In genomic region chr19:48644839-48645651, GRCh38 we compare ENCODE assay signal across 8 cellular contexts. TPM values are rescaled to one million over a fixed set of nuclear protein-coding genes. Genes with fewer than 3 reads are reported as not detected.
DNase-seq lines count a peak whose midpoint lies in the region; ATAC-seq and FAIRE-seq lines count a peak whose summit lies in the region.

No MANE protein-coding gene starts in this region.

- ATAC-seq in GM18517 (IDR thresholded peaks at IDR 0.05; ENCODE audit: unreplicated experiment): no peak

- peak overlapping the region; percentile 99 for H3K27ac ChIP-seq in angular gyrus (ENCODE audit: low read depth, low read length)
- peak overlapping the region; percentile 86 for H3K27ac ChIP-seq in rectal smooth muscle tissue (ENCODE audit: low read depth, low read length)

- H3K4me1 ChIP-seq in rectal smooth muscle tissue (ENCODE audit: control insufficient read depth, insufficient read depth, low read length): peaks cover 10% of the 10 kb centered on the region

- peak; percentile 68 for FAIRE-seq in GM18507 (lab: Jason Lieb, UNC)

- DNase-seq in GM18507 (ENCODE audit: extremely low spot score, insufficient read length, low read depth) (no peak), NCI-H1417 treated with DMSO at 0.1 percent for 48 hours (lab: John Stamatoyannopoulos, UW) (peak; percentile 26), T-helper 2 cell (peak in 4 of 5 experiments; percentile 60 to 87 (median 66)), hepatic stellate cell (ENCODE audit: low spot score) (peak; percentile 72), mesenteric fat pad (ENCODE audit: low spot score) (no peak)

- H3K36me3 ChIP-seq in rectal smooth muscle tissue (ENCODE audit: control insufficient read depth, insufficient read depth, low read length): no peaks in the 10 kb centered on the region

- no peaks in the 10 kb centered on the region for H3K27me3 ChIP-seq in rectal smooth muscle tissue (ENCODE audit: control insufficient read depth, insufficient read depth, low read length)

- peak overlapping the region; percentile 76 for H3K4me3 ChIP-seq in rectal smooth muscle tissue (ENCODE audit: low read length)

- H3K9ac ChIP-seq in rectal smooth muscle tissue (ENCODE audit: low read length): no peak overlapping the region

RNA-seq across cellular contexts. Expression of gene CA11, which starts 0.9 kb away (rescaled TPM):
- 3.3 TPM for total RNA-seq in mesenteric fat pad

RNA-seq across cellular contexts. Expression of gene DBP, which starts 7.9 kb away (rescaled TPM):
- total RNA-seq in mesenteric fat pad: 1.4 TPM

RNA-seq across cellular contexts. Expression of gene SPHK2, which starts 25.7 kb away (rescaled TPM):
- total RNA-seq in mesenteric fat pad: 14.0 TPM

RNA-seq across cellular contexts. Expression of gene RPL18, which starts 26.1 kb away (rescaled TPM):
- total RNA-seq in mesenteric fat pad: 876 TPM

RNA-seq across cellular contexts. Expression of gene NTN5, which starts 27.8 kb away (rescaled TPM):
- 0.51 TPM for total RNA-seq in mesenteric fat pad

Comparison
In these comparisons a context has a peak if more than half of its experiments do, and no peak if none do; other contexts are left out.
1. DNase-seq: peak in NCI-H1417 treated with DMSO at 0.1 percent for 48 hours (single experiment), T-helper 2 cell (4 of 5) and hepatic stellate cell (single experiment); none in GM18507 (single experiment) and mesenteric fat pad (single experiment).